In the genomic region with DNA sequence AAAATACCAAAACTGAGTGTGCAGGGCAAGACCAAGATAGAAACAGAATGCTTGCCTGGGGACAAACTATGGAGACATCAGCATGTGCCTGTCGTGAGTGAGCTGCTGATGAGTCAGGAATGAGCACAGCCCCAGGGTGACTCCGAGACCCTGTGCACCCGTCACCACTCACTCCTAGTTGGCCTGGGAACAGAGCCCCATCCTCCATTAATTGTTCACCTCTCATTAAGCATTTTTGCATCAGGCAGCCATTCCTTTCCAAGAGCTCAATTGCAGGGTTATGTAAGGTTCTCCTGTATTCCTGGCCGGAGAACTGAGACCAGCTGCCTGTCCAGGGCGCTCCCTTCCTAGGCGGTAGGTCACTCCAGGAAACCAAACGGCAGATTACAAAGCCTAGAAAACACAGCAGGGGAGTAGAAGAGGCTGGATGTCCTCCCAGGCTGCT, we compare ENCODE assay signal across 9 cellular contexts.
A peak's percentile ranks its signal among the peaks of the same experiment; 100 is the strongest.
DNase-seq lines count a peak whose midpoint lies in the region; ATAC-seq and FAIRE-seq lines count a peak whose summit lies in the region.
"Had no signal": no experiment of that assay in that cellular context is flagged by ENCODE, and none has a peak within 500 bp of the region (broad histone marks: within the 10 kb centered on the region; RNA-seq: fewer than 3 reads in every experiment).

No MANE protein-coding gene starts in this region.

- H3K27me3 ChIP-seq in rectal smooth muscle tissue (ENCODE audit: control insufficient read depth, insufficient read depth, low read length) = no peaks in the 10 kb centered on the region

- no peaks in the 10 kb centered on the region for H3K4me1 ChIP-seq in rectal smooth muscle tissue (ENCODE audit: control insufficient read depth, insufficient read depth, low read length)

- peak; percentile 48 for FAIRE-seq in RCC 7860 (lab: Jason Lieb, UNC)

- DNase-seq in G401 (ENCODE audit: low spot score) (peak; percentile 87), RCC 7860 (ENCODE audit: low spot score) (peak; percentile 82), fibroblast of peridontal ligament (ENCODE audit: extremely low read depth) (peak; percentile 46), NCI-H446 treated with DMSO at 0.1 percent for 48 hours (lab: John Stamatoyannopoulos, UW) (no peak), NK-92 (lab: John Stamatoyannopoulos, UW; ENCODE audit: unreplicated experiment) (no peak)
- no peak for DNase-seq in stimulated activated naive CD8-positive, alpha-beta T cell treated with anti-CD3 and anti-CD28 coated beads, Interleukin-15, Interleukin-2, amounts not matched to agents 100 U/mL and 50 U/mL, for 24 hours
- DNase-seq: effector CD4-positive, alpha-beta T cell had no signal

- in situ Hi-C loops in G401 (cut with HindIII; ENCODE audit: low sequenced_read_pairs) = no loop called here

- ATAC-seq in stimulated activated naive CD8-positive, alpha-beta T cell treated with anti-CD3 and anti-CD28 coated beads, Interleukin-15, Interleukin-2, amounts not matched to agents 100 U/mL and 50 U/mL, for 24 hours = no peak
- ATAC-seq in HG03457 (IDR thresholded peaks at IDR 0.05; ENCODE audit: unreplicated experiment) = no peak

- peak overlapping the region; percentile 12 for H3K27ac ChIP-seq in rectal smooth muscle tissue (ENCODE audit: low read depth, low read length)

- H3K4me3 ChIP-seq in rectal smooth muscle tissue (ENCODE audit: low read length) = no peak overlapping the region

- H3K36me3 ChIP-seq in rectal smooth muscle tissue (ENCODE audit: control insufficient read depth, insufficient read depth, low read length) = no peaks in the 10 kb centered on the region

- no peak overlapping the region for H3K9ac ChIP-seq in rectal smooth muscle tissue (ENCODE audit: low read length)

Comparison
In these comparisons a context has a peak if more than half of its experiments do, and no peak if none do; other contexts are left out.
1. DNase-seq: peak in G401 (single experiment), RCC 7860 (single experiment) and fibroblast of peridontal ligament (single experiment); none in stimulated activated naive CD8-positive, alpha-beta T cell treated with anti-CD3 and anti-CD28 coated beads, Interleukin-15, Interleukin-2, amounts not matched to agents 100 U/mL and 50 U/mL, for 24 hours (single experiment), NCI-H446 treated with DMSO at 0.1 percent for 48 hours (single experiment) and NK-92 (single experiment).